ENCODE assay signal across 9 cellular contexts in the genomic region with DNA sequence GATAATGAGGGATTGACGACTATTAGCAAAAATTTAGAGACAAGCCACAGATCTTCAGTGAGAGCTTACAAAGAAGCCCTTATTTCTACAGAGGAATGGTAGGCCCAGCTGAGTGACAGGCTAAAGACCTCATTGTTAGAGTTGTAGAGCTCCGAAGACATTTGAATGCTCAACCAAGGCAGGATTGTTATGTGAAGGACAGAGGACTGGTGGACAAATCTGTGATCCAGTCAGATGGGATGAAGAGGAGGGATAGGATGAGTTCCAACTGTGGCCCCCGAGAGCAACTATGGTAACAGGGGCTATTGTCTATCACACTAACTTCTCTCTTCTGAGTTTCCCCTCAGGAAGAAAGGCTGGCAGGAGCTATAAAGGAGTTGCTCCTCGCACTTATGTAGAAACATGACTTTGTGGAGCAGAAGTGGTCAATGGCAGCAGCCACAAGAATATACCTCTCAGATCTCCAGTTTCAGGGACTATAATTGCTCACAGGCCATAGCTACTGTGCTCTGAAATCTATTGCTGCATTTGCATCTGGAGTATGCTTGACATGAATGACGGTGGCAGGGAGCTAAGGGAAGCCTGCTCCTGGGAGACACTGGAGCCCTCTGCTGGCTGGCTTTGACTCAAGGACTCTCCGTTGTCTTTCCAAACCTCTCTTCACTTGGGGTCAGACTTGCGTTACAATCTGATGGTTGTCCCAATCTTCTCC. TPM values are rescaled to one million over a fixed set of nuclear protein-coding genes. Genes with fewer than 3 reads are reported as not detected.
DNase-seq lines count a peak whose midpoint lies in the region; ATAC-seq, FAIRE-seq and TF ChIP-seq lines count a peak whose summit lies in the region.
"Had no signal": no experiment of that assay in that cellular context is flagged by ENCODE, and none has a peak within 500 bp of the region (broad histone marks: within the 10 kb centered on the region; RNA-seq: fewer than 3 reads in every experiment).

No MANE protein-coding gene starts in this region.

- H3K36me3 ChIP-seq in heart right ventricle (no peaks in the 10 kb centered on the region), gastrocnemius medialis (no peaks in the 10 kb centered on the region)

- TF ChIP-seq CTCF in A549 (IDR thresholded peaks at IDR 0.05) = peak; percentile 42
- peak; percentile 40 for TF ChIP-seq CTCF in GM10248 (IDR thresholded peaks at IDR 0.05; ENCODE audit: control extremely low read depth, extremely low read depth, low read depth, missing control alignments)
- peak; percentile 68 for TF ChIP-seq CTCF in WI38 (IDR thresholded peaks at IDR 0.05; ENCODE audit: low read depth, low read length)
- peak in 7 of 9 donors; percentile 44 to 66 (median 55) for TF ChIP-seq CTCF in heart right ventricle (IDR thresholded peaks at IDR 0.05)
- TF ChIP-seq CTCF in gastrocnemius medialis (IDR thresholded peaks at IDR 0.05 in 4 of 5, conservative IDR thresholded peaks at IDR 0.05 in 1 of 5) = peak in 3 of 5 experiments; percentile 26 to 52 (median 28)

- CTCF ChIA-PET in A549 (lab: Yijun Ruan, JAX) (interaction anchor here (0.6 to 7.8 kb wide), 13 partner anchors 9 to 409 kb away, joined by 3 to 82 read pairs (median 3); a partner anchor contains a TSS), GM10248 (lab: Yijun Ruan, JAX) (interaction anchor here (1.0 to 6.7 kb wide), 7 partner anchors 8 to 767 kb away, joined by 3 to 57 read pairs (median 4); no protein-coding TSS in a partner anchor)

- no peak overlapping the region for H3K27ac ChIP-seq in A549
- no peak overlapping the region for H3K27ac ChIP-seq in heart right ventricle
- H3K27ac ChIP-seq in gastrocnemius medialis = no peak overlapping the region
- H3K27ac ChIP-seq: epithelial cell of prostate had no signal

- TF ChIP-seq EP300 in A549 (IDR thresholded peaks at IDR 0.05) = no peak

- peak; percentile 39 to 59; a peak in 4 of 5 replicates for TF ChIP-seq RAD21 in A549 (conservative IDR thresholded peaks at IDR 0.05 in 1 of 2, IDR thresholded peaks at IDR 0.05 in 1 of 2)

- H3K9me3 ChIP-seq in A549 = no peaks in the 10 kb centered on the region
- no peaks in the 10 kb centered on the region for H3K9me3 ChIP-seq in heart right ventricle
- H3K9me3 ChIP-seq in gastrocnemius medialis = no peaks in the 10 kb centered on the region

- ATAC-seq in A549 (peak; percentile 80 to 91; a peak in 5 of 6 replicates), heart right ventricle (peak in 6 of 8 donors; percentile 51 to 85 (median 59)), gastrocnemius medialis (no peak)

- POLR2A ChIA-PET in A549 (lab: Yijun Ruan, JAX) = no interaction called here
- POLR2A ChIA-PET in GM10248 (lab: Yijun Ruan, JAX) = no interaction called here

- no peak overlapping the region for H3K4me2 ChIP-seq in A549

- H3K4me3 ChIP-seq in A549 (no peak overlapping the region), WI38 (ENCODE audit: low read depth, low read length) (no peak overlapping the region), heart right ventricle (no peak overlapping the region), gastrocnemius medialis (no peak overlapping the region)

- FAIRE-seq in A549 (lab: Jason Lieb, UNC) = no peak

- TF ChIP-seq POLR2A in A549 (IDR thresholded peaks at IDR 0.05; ENCODE audit: low read length) = no peak
- TF ChIP-seq POLR2A in gastrocnemius medialis (IDR thresholded peaks at IDR 0.05) = no peak

- peaks cover 0 to 7% (median 0%) of the 10 kb centered on the region in 7 donors for H3K27me3 ChIP-seq in heart right ventricle
- H3K27me3 ChIP-seq in gastrocnemius medialis = no peaks in the 10 kb centered on the region

- intact Hi-C loops in heart right ventricle (cut with DNase I) (loop anchor here in 3 of 10 donors (5.0 to 10.0 kb wide), 3 partner anchors 251 to 773 kb away; no protein-coding TSS in a partner anchor), gastrocnemius medialis (cut with DNase I; ENCODE audit: low total_unique reads) (loop anchor here (10.0 kb wide), 2 partner anchors 323 to 423 kb away; a partner anchor contains a TSS)

- in situ Hi-C loops in gastrocnemius medialis (cut with MboI; ENCODE audit: low sequenced_read_pairs in 4 of 4) = loop anchor here (5.0 to 25.0 kb wide), 4 partner anchors 243 to 771 kb away; no protein-coding TSS in a partner anchor

- DNase-seq in A549 (ENCODE audit: low read depth in 1 of 2, low spot score in 1 of 2) (peak; percentile 20 to 67), GM10248 (ENCODE audit: extremely low spot score) (no peak), NCI-H146 (lab: John Stamatoyannopoulos, UW) (peak; percentile 85), heart right ventricle (peak; percentile 20 to 21), gastrocnemius medialis (peak in 1 of 2 donors; percentile 25), germinal center (ENCODE audit: low spot score) (no peak), LoVo (ENCODE audit: low spot score) (no peak)

- WGBS in A549 (ENCODE audit: missing lambda C conversion rate) = 39% methylated on average over 7 of the region's 7 CpGs
- 45 to 49% methylated on average over 7 of the region's 7 CpGs for WGBS in heart right ventricle, 2 donors

- H3K4me1 ChIP-seq in A549 = no peaks in the 10 kb centered on the region
- H3K4me1 ChIP-seq in heart right ventricle = no peaks in the 10 kb centered on the region
- H3K4me1 ChIP-seq in gastrocnemius medialis = no peaks in the 10 kb centered on the region

TF ChIP-seq in A549, 52 proteins besides CTCF, POLR2A, EP300 and RAD21:
- TF ChIP-seq SMC3 (IDR thresholded peaks at IDR 0.05) (peak; percentile 35; the same call in 2 of the 3 replicates), TFCP2L1 (CRISPR knock-in tag; IDR thresholded peaks at IDR 0.05) (no peak), MAZ (IDR thresholded peaks at IDR 0.05; ENCODE audit: borderline replicate concordance, low read depth, low read length) (no peak), NFE2L2 (conservative IDR thresholded peaks at IDR 0.05; ENCODE audit: low read length) (no peak)

RNA-seq across cellular contexts. Expression of a gene that starts 50.3 kb away (rescaled TPM):
- polyA plus RNA-seq in A549 (2011; rRNA removed) (2.8 and 3.0 TPM in 2 replicates), A549 (2017; fragmentation: RNase III; extraction: RNeasy Plus Mini Kit Qiagen cat#74134 plus additional on column Dnase treatment) (1.00 to 1.4 TPM (median 1.1 TPM) in 3 replicates), heart right ventricle (1 to 10 TPM in 1 of 2 donors, under 1 TPM in 1; 0.54 to 8.0 TPM)
- polyA plus RNA-seq in A549 (2012; cell fraction: cytosol; rRNA removed) = 0.65 and 0.83 TPM in 2 replicates
- polyA plus RNA-seq in A549 (2012; cell fraction: nucleus; rRNA removed) = 0.91 and 1.4 TPM in 2 replicates
- 4.3 and 5.9 TPM in 2 replicates for polyA minus RNA-seq in A549 (2011; rRNA and poly(A)+ RNA removed)
- total RNA-seq in heart right ventricle (10 to 100 TPM in 7 of 10 donors, 1 to 10 TPM in 3; 2.7 to 14.3 (median 11.8) TPM), gastrocnemius medialis (10 to 100 TPM in 1 of 4 donors, 1 to 10 TPM in 3; 4.4 to 14.4 (median 7.4) TPM)

Comparison
In these comparisons a context has a peak if more than half of its experiments do, and no peak if none do; other contexts are left out.
1. ATAC-seq: peak in A549 (2 of 2) and heart right ventricle (6 of 8); none in gastrocnemius medialis (0 of 2).
2. DNase-seq: peak in A549 (2 of 2), NCI-H146 (single experiment) and heart right ventricle (2 of 2); none in GM10248 (single experiment), germinal center (single experiment) and LoVo (single experiment).
3. Peak in every context shown above with its lines, with median percentiles within 50 percentile points of each other: CTCF ChIP-seq.